1 cellular context compared by ENCODE assay signal in genomic region chr3:114892117-114892870, GRCh38.
TF ChIP-seq lines count a peak whose summit lies in the region.

No MANE protein-coding gene starts in this region.

TF ChIP-seq in GM23338, 12 proteins besides CTCF, POLR2A, EP300 and RAD21 (continued from another document):
- TF ChIP-seq, protein P1, sequence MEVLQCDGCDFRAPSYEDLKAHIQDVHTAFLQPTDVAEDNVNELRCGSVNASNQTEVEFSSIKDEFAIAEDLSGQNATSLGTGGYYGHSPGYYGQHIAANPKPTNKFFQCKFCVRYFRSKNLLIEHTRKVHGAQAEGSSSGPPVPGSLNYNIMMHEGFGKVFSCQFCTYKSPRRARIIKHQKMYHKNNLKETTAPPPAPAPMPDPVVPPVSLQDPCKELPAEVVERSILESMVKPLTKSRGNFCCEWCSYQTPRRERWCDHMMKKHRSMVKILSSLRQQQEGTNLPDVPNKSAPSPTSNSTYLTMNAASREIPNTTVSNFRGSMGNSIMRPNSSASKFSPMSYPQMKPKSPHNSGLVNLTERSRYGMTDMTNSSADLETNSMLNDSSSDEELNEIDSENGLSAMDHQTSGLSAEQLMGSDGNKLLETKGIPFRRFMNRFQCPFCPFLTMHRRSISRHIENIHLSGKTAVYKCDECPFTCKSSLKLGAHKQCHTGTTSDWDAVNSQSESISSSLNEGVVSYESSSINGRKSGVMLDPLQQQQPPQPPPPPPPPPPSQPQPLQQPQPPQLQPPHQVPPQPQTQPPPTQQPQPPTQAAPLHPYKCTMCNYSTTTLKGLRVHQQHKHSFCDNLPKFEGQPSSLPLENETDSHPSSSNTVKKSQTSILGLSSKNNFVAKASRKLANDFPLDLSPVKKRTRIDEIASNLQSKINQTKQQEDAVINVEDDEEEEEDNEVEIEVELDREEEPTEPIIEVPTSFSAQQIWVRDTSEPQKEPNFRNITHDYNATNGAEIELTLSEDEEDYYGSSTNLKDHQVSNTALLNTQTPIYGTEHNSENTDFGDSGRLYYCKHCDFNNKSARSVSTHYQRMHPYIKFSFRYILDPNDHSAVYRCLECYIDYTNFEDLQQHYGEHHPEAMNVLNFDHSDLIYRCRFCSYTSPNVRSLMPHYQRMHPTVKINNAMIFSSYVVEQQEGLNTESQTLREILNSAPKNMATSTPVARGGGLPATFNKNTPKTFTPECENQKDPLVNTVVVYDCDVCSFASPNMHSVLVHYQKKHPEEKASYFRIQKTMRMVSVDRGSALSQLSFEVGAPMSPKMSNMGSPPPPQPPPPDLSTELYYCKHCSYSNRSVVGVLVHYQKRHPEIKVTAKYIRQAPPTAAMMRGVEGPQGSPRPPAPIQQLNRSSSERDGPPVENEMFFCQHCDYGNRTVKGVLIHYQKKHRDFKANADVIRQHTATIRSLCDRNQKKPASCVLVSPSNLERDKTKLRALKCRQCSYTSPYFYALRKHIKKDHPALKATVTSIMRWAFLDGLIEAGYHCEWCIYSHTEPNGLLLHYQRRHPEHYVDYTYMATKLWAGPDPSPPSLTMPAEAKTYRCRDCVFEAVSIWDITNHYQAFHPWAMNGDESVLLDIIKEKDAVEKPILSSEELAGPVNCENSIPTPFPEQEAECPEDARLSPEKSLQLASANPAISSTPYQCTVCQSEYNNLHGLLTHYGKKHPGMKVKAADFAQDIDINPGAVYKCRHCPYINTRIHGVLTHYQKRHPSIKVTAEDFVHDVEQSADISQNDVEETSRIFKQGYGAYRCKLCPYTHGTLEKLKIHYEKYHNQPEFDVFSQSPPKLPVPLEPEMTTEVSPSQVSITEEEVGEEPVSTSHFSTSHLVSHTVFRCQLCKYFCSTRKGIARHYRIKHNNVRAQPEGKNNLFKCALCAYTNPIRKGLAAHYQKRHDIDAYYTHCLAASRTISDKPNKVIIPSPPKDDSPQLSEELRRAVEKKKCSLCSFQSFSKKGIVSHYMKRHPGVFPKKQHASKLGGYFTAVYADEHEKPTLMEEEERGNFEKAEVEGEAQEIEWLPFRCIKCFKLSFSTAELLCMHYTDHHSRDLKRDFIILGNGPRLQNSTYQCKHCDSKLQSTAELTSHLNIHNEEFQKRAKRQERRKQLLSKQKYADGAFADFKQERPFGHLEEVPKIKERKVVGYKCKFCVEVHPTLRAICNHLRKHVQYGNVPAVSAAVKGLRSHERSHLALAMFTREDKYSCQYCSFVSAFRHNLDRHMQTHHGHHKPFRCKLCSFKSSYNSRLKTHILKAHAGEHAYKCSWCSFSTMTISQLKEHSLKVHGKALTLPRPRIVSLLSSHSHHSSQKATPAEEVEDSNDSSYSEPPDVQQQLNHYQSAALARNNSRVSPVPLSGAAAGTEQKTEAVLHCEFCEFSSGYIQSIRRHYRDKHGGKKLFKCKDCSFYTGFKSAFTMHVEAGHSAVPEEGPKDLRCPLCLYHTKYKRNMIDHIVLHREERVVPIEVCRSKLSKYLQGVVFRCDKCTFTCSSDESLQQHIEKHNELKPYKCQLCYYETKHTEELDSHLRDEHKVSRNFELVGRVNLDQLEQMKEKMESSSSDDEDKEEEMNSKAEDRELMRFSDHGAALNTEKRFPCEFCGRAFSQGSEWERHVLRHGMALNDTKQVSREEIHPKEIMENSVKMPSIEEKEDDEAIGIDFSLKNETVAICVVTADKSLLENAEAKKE (CRISPR knock-in tag; IDR thresholded peaks at IDR 0.05), result no peak
- TF ChIP-seq ZNF331 (CRISPR knock-in tag; IDR thresholded peaks at IDR 0.05; ENCODE audit: low read depth), result no peak
TF ChIP-seq in GM23338: peak in this region for 0.
